11 cellular contexts compared by ENCODE assay signal in genomic region chr17:50145532-50146229, GRCh38. TPM values are rescaled to one million over a fixed set of nuclear protein-coding genes. Genes with fewer than 3 reads are reported as not detected.
DNase-seq lines count a peak whose midpoint lies in the region; ATAC-seq and TF ChIP-seq lines count a peak whose summit lies in the region.
"Had no signal": no experiment of that assay in that cellular context is flagged by ENCODE, and none has a peak within 500 bp of the region (broad histone marks: within the 10 kb centered on the region; RNA-seq: fewer than 3 reads in every experiment).

No MANE protein-coding gene starts in this region.

- H3K4me1 ChIP-seq in stomach = peaks cover 38 to 82% (median 66%) of the 10 kb centered on the region in 4 donors

- peaks cover 60% of the 10 kb centered on the region for H3K36me3 Mint-ChIP-seq in activated CD4-positive, alpha-beta T cell treated with anti-CD3 and anti-CD28 coated beads, Interleukin-2, amount 10 ng/mL, durations not matched to agents 24 days and 14 days (ENCODE audit: low read depth)
- peaks cover 29% of the 10 kb centered on the region for H3K36me3 Mint-ChIP-seq in T-cell

- no peaks in the 10 kb centered on the region for H3K27me3 Mint-ChIP-seq in activated CD4-positive, alpha-beta T cell treated with anti-CD3 and anti-CD28 coated beads, Interleukin-2, amount 10 ng/mL, durations not matched to agents 24 days and 14 days
- H3K27me3 Mint-ChIP-seq in T-cell = no peaks in the 10 kb centered on the region

- H3K4me3 Mint-ChIP-seq in activated CD4-positive, alpha-beta T cell treated with anti-CD3 and anti-CD28 coated beads, Interleukin-2, amount 10 ng/mL, durations not matched to agents 24 days and 14 days = peak overlapping the region; percentile 92
- H3K4me3 Mint-ChIP-seq in T-cell = peak overlapping the region; percentile 6 to 96 (median 28)

- peaks cover 35 to 54% (median 51%) of the 10 kb centered on the region in 4 donors for H3K36me3 ChIP-seq in stomach

- H3K9me3 Mint-ChIP-seq in activated CD4-positive, alpha-beta T cell treated with anti-CD3 and anti-CD28 coated beads, Interleukin-2, amount 10 ng/mL, durations not matched to agents 24 days and 14 days = no peaks in the 10 kb centered on the region
- no peaks in the 10 kb centered on the region for H3K9me3 Mint-ChIP-seq in T-cell

- intact Hi-C loops in activated CD4-positive, alpha-beta T cell treated with anti-CD3 and anti-CD28 coated beads, Interleukin-2, amount 10 ng/mL, durations not matched to agents 24 days and 14 days (cut with micrococcal nuclease) = no loop called here
- intact Hi-C loops in stomach (cut with DNase I; ENCODE audit: low total_unique reads) = no loop called here

- DNase-seq in activated CD4-positive, alpha-beta T cell treated with anti-CD3 and anti-CD28 coated beads, Interleukin-2, amount 10 ng/mL, durations not matched to agents 24 days and 14 days = no peak
- no peak for DNase-seq in activated CD4-positive, alpha-beta T cell treated with anti-CD3 and anti-CD28 coated beads for 4 hours
- no peak for DNase-seq in T-cell
- DNase-seq in fibroblast of the aortic adventitia (ENCODE audit: low read depth) = no peak
- no peak for DNase-seq in stomach
- no peak for DNase-seq in DMS53 (lab: John Stamatoyannopoulos, UW)
- no peak for DNase-seq in HuH-7 (ENCODE audit: low spot score)
- DNase-seq: NCI-H748 treated with DMSO at 0.1 percent for 48 hours had no signal

- no peaks in the 10 kb centered on the region for H3K9me3 ChIP-seq in stomach

- H3K4me3 ChIP-seq in fibroblast of the aortic adventitia (ENCODE audit: low read depth, low read length) (peak overlapping the region; percentile 81), stomach (peak overlapping the region in 2 of 4 donors; percentile 86 to 93)

- H3K4me1 Mint-ChIP-seq in activated CD4-positive, alpha-beta T cell treated with anti-CD3 and anti-CD28 coated beads, Interleukin-2, amount 10 ng/mL, durations not matched to agents 24 days and 14 days = peaks cover 66% of the 10 kb centered on the region
- H3K4me1 Mint-ChIP-seq in T-cell = peaks cover 75 to 79% (median 78%) of the 10 kb centered on the region in 3 donors

- TF ChIP-seq EP300 in stomach (IDR thresholded peaks at IDR 0.05) = no peak

- TF ChIP-seq POLR2A in stomach (IDR thresholded peaks at IDR 0.05) = no peak

- H3K27me3 ChIP-seq in stomach = no peaks in the 10 kb centered on the region

- peak overlapping the region; percentile 76 for H3K27ac Mint-ChIP-seq in activated CD4-positive, alpha-beta T cell treated with anti-CD3 and anti-CD28 coated beads, Interleukin-2, amount 10 ng/mL, durations not matched to agents 24 days and 14 days
- H3K27ac Mint-ChIP-seq in T-cell = peak overlapping the region; percentile 97 to 99

- no peak for TF ChIP-seq CTCF in fibroblast of the aortic adventitia (IDR thresholded peaks at IDR 0.05; ENCODE audit: insufficient read depth, low read length)
- no peak for TF ChIP-seq CTCF in stomach (IDR thresholded peaks at IDR 0.05)

- POLR2A ChIA-PET in T-cell (lab: Charles Lee) = interaction anchor here in 1 of 2 donors (0.9 kb wide), 1 partner anchor 15 kb away, joined by 3 read pairs; no protein-coding TSS in a partner anchor

- H3K27ac ChIP-seq in stomach = peak overlapping the region in 4 of 5 donors; percentile 7 to 97 (median 50)

- WGBS in stomach, 5 donors = 65 to 78% (median 70%) methylated on average over 10 to 11 of the region's 11 CpGs

- CTCF ChIA-PET in T-cell (lab: Charles Lee) = interaction anchor here in 1 of 2 donors (0.6 to 1.4 kb wide), 5 partner anchors 14 to 387 kb away, joined by 3 to 5 read pairs (median 3); no protein-coding TSS in a partner anchor

- ATAC-seq in T-cell (replicated peaks in 1 of 4) = no peak
- ATAC-seq in GM18909 (IDR thresholded peaks at IDR 0.05; ENCODE audit: poor library complexity, unreplicated experiment) = no peak

RNA-seq across cellular contexts. Expression of gene PPP1R9B, which starts 4.8 kb away (rescaled TPM):
- total RNA-seq in activated CD4-positive, alpha-beta T cell treated with anti-CD3 and anti-CD28 coated beads, Interleukin-2, amount 10 ng/mL, durations not matched to agents 24 days and 14 days = 90.1 and 91.3 TPM in 2 replicates
- 10 to 100 TPM; 69.5 to 95.9 (median 91.3) TPM for total RNA-seq in T-cell
- total RNA-seq in fibroblast of the aortic adventitia (ENCODE audit: low replicate concordance) = 59.3 and 85.4 TPM in 2 replicates
- total RNA-seq in stomach = 10 to 100 TPM; 11.6 to 64.2 (median 22.5) TPM
- 10 to 100 TPM; 13.1 to 28.8 (median 14.2) TPM for polyA plus RNA-seq in stomach

RNA-seq across cellular contexts. Expression of gene SAMD14, which starts 15.7 kb away (rescaled TPM):
- 1.0 and 1.2 TPM in 2 replicates for total RNA-seq in activated CD4-positive, alpha-beta T cell treated with anti-CD3 and anti-CD28 coated beads, Interleukin-2, amount 10 ng/mL, durations not matched to agents 24 days and 14 days
- total RNA-seq in T-cell = under 1 TPM; 0.23 to 0.70 (median 0.35) TPM
- total RNA-seq in fibroblast of the aortic adventitia (ENCODE audit: low replicate concordance) = 1.6 and 5.1 TPM in 2 replicates
- total RNA-seq in stomach = 10 to 100 TPM in 1 of 5 donors, 1 to 10 TPM in 2, not detected in 2; 1.5 to 87.0 (median 1.9) TPM
- 1 to 10 TPM; 1.3 to 2.3 (median 1.6) TPM for polyA plus RNA-seq in stomach

RNA-seq across cellular contexts. Expression of gene SGCA, which starts 20.1 kb away (rescaled TPM):
- total RNA-seq in activated CD4-positive, alpha-beta T cell treated with anti-CD3 and anti-CD28 coated beads, Interleukin-2, amount 10 ng/mL, durations not matched to agents 24 days and 14 days = 0.30 TPM in 1 of 2 replicates, not detected in the other
- total RNA-seq in T-cell (under 1 TPM in 1 of 5 donors, not detected in 4; 0.33 TPM), fibroblast of the aortic adventitia (ENCODE audit: low replicate concordance) (0.65 and 0.90 TPM in 2 replicates), stomach (10 to 100 TPM in 3 of 5 donors, 1 to 10 TPM in 2; 5.4 to 89.3 (median 21.4) TPM)
- polyA plus RNA-seq in stomach = 10 to 100 TPM in 1 of 3 donors, 1 to 10 TPM in 2; 6.0 to 24.3 (median 8.7) TPM
- total RNA-seq: glomerular endothelial cell, mononuclear cell had no signal

RNA-seq across cellular contexts. Expression of gene PDK2, which starts 50.5 kb away (rescaled TPM):
- 10.9 and 11.8 TPM in 2 replicates for total RNA-seq in activated CD4-positive, alpha-beta T cell treated with anti-CD3 and anti-CD28 coated beads, Interleukin-2, amount 10 ng/mL, durations not matched to agents 24 days and 14 days
- total RNA-seq in T-cell (10 to 100 TPM; 18.8 to 37.2 (median 30.0) TPM), fibroblast of the aortic adventitia (ENCODE audit: low replicate concordance) (13.2 and 37.8 TPM in 2 replicates), stomach (100 to 1,000 TPM in 1 of 5 donors, 10 to 100 TPM in 2, 1 to 10 TPM in 2; 4.6 to 255 (median 31.2) TPM)
- 10 to 100 TPM; 13.5 to 20.6 (median 20.1) TPM for polyA plus RNA-seq in stomach

RNA-seq across cellular contexts. Expression of gene COL1A1, which starts 55.8 kb away (rescaled TPM):
- 1.6 and 2.0 TPM in 2 replicates for total RNA-seq in activated CD4-positive, alpha-beta T cell treated with anti-CD3 and anti-CD28 coated beads, Interleukin-2, amount 10 ng/mL, durations not matched to agents 24 days and 14 days
- total RNA-seq in T-cell (10 to 100 TPM in 2 of 5 donors, 1 to 10 TPM in 3; 4.1 to 21.0 (median 6.6) TPM), fibroblast of the aortic adventitia (ENCODE audit: low replicate concordance) (2,633 and 16,513 TPM in 2 replicates), stomach (1,000 to 10,000 TPM in 1 of 5 donors, 100 to 1,000 TPM in 3, 10 to 100 TPM in 1; 87.0 to 1,931 (median 219) TPM)
- polyA plus RNA-seq in stomach = 10 to 100 TPM; 17.9 to 60.0 (median 24.9) TPM
